Comparison of ENCODE assay signal across 14 cellular contexts in the genomic region with DNA sequence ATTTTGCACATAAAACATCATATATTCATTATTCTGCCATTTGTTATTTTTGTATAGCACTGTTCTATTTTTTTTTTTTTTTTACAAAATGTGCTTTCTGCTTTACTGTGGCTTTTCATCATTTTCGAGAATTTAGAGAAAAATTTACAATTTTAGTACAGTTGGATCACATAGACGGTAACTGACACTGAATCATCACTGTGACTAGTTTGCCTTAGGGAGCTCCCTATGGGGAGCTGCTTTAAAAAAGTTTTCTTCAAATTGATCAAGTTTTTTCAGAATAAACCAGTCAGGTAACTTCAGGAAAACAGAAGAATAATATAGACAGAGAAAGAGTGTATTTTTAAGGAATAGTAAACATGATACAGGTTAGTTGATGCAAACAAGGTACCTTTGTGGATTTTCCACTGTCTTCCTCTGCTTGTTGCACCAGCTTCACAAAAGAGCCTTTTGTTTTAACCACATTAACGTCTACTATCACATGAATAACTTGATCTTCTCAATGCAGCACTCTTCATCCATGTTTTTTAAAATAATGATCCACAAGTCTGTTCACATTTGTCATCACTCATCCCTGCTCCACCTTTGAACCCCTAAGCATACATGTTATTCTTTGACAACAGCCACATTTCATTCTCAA.
DNase-seq lines count a peak whose midpoint lies in the region; ATAC-seq, FAIRE-seq and TF ChIP-seq lines count a peak whose summit lies in the region.
"Had no signal": no experiment of that assay in that cellular context is flagged by ENCODE, and none has a peak within 500 bp of the region (broad histone marks: within the 10 kb centered on the region; RNA-seq: fewer than 3 reads in every experiment).

No MANE protein-coding gene starts in this region.

- TF ChIP-seq CTCF in HFFc6 (IDR thresholded peaks at IDR 0.05) (no peak), WTC11 (IDR thresholded peaks at IDR 0.05) (no peak), osteocyte (IDR thresholded peaks at IDR 0.05) (no peak), D721Med (IDR thresholded peaks at IDR 0.05; ENCODE audit: insufficient read depth, missing control alignments) (no peak)

- H3K9me3 Mint-ChIP-seq in HFFc6 (no peaks in the 10 kb centered on the region), WTC11 (no peaks in the 10 kb centered on the region), osteocyte (ENCODE audit: unreplicated experiment) (no peaks in the 10 kb centered on the region)
- H3K9me3 Mint-ChIP-seq: CD8-positive, alpha-beta memory T cell; H9 had no signal

- CTCF ChIA-PET in WTC11 (lab: Charles Lee), result interaction anchor here (0.7 kb wide), 1 partner anchor 366 kb away, joined by 5 read pairs; no protein-coding TSS in a partner anchor

- H3K27me3 Mint-ChIP-seq in HFFc6 (ENCODE audit: insufficient read depth) (no peaks in the 10 kb centered on the region), WTC11 (ENCODE audit: low read depth) (no peaks in the 10 kb centered on the region), osteocyte (ENCODE audit: unreplicated experiment) (no peaks in the 10 kb centered on the region)
- H3K27me3 Mint-ChIP-seq: CD8-positive, alpha-beta memory T cell had no signal

- H3K36me3 Mint-ChIP-seq in HFFc6 (ENCODE audit: low read depth) (no peaks in the 10 kb centered on the region; the same call in 1 of the 2 replicates), WTC11 (no peaks in the 10 kb centered on the region), osteocyte (ENCODE audit: unreplicated experiment) (peaks cover 11% of the 10 kb centered on the region)

- no peak for FAIRE-seq in D721Med (lab: Jason Lieb, UNC)
- FAIRE-seq: GM12891 had no signal

- DNase-seq in EH (ENCODE audit: low read depth) (peak; percentile 15), HFFc6 (no peak), WTC11 (ENCODE audit: low spot score) (no peak), osteocyte (ENCODE audit: extremely low spot score, unreplicated experiment) (no peak), D721Med (ENCODE audit: insufficient read length, low spot score) (no peak)
- DNase-seq: 8988T; AML-193; CD8-positive, alpha-beta memory T cell; DMS 273 treated with DMSO at 0.1 percent for 48 hours; GOT3; H9 had no signal

- ATAC-seq in WTC11, result no peak
- no peak for ATAC-seq in GM18868 (IDR thresholded peaks at IDR 0.05; ENCODE audit: unreplicated experiment)
- ATAC-seq in HG02981 (IDR thresholded peaks at IDR 0.05; ENCODE audit: unreplicated experiment), result no peak

- H3K4me3 Mint-ChIP-seq in HFFc6, result no peak overlapping the region
- H3K4me3 Mint-ChIP-seq in WTC11, result no peak overlapping the region
- no peak overlapping the region for H3K4me3 Mint-ChIP-seq in osteocyte (ENCODE audit: unreplicated experiment)
- H3K4me3 Mint-ChIP-seq: CD8-positive, alpha-beta memory T cell; H9 had no signal

- H3K4me1 Mint-ChIP-seq in HFFc6 (ENCODE audit: low read depth) (peaks cover 50% of the 10 kb centered on the region), WTC11 (peaks cover 22% of the 10 kb centered on the region), osteocyte (ENCODE audit: unreplicated experiment) (peaks cover 49% of the 10 kb centered on the region)
- H3K4me1 Mint-ChIP-seq: CD8-positive, alpha-beta memory T cell had no signal

- peak overlapping the region; percentile 38; the same call in 1 of the 2 replicates for H3K27ac Mint-ChIP-seq in HFFc6
- H3K27ac Mint-ChIP-seq in WTC11, result peak overlapping the region; percentile 19; the same call in 1 of the 2 replicates
- H3K27ac Mint-ChIP-seq in osteocyte (ENCODE audit: unreplicated experiment), result peak overlapping the region; percentile 24
- H3K27ac Mint-ChIP-seq: CD8-positive, alpha-beta memory T cell had no signal

- POLR2A ChIA-PET in WTC11 (lab: Charles Lee), result interaction anchor here (0.7 kb wide), 1 partner anchor 66 kb away, joined by 4 read pairs; no protein-coding TSS in a partner anchor

TF ChIP-seq in WTC11, 78 proteins besides CTCF, POLR2A, EP300 and RAD21:
- TF ChIP-seq NR3C1 (CRISPR knock-in tag; conservative IDR thresholded peaks at IDR 0.05; ENCODE audit: low read depth), result no peak
- TF ChIP-seq SOX15 (CRISPR knock-in tag; IDR thresholded peaks at IDR 0.05), result no peak
- TF ChIP-seq, protein P1, sequence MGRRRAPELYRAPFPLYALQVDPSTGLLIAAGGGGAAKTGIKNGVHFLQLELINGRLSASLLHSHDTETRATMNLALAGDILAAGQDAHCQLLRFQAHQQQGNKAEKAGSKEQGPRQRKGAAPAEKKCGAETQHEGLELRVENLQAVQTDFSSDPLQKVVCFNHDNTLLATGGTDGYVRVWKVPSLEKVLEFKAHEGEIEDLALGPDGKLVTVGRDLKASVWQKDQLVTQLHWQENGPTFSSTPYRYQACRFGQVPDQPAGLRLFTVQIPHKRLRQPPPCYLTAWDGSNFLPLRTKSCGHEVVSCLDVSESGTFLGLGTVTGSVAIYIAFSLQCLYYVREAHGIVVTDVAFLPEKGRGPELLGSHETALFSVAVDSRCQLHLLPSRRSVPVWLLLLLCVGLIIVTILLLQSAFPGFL (CRISPR knock-in tag; IDR thresholded peaks at IDR 0.05; ENCODE audit: borderline replicate concordance), result no peak
- TF ChIP-seq, protein P2, sequence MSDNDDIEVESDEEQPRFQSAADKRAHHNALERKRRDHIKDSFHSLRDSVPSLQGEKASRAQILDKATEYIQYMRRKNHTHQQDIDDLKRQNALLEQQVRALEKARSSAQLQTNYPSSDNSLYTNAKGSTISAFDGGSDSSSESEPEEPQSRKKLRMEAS (CRISPR knock-in tag; IDR thresholded peaks at IDR 0.05), result no peak
- no peak for TF ChIP-seq NR2C2 (CRISPR knock-in tag; IDR thresholded peaks at IDR 0.05)
- TF ChIP-seq, protein P3, sequence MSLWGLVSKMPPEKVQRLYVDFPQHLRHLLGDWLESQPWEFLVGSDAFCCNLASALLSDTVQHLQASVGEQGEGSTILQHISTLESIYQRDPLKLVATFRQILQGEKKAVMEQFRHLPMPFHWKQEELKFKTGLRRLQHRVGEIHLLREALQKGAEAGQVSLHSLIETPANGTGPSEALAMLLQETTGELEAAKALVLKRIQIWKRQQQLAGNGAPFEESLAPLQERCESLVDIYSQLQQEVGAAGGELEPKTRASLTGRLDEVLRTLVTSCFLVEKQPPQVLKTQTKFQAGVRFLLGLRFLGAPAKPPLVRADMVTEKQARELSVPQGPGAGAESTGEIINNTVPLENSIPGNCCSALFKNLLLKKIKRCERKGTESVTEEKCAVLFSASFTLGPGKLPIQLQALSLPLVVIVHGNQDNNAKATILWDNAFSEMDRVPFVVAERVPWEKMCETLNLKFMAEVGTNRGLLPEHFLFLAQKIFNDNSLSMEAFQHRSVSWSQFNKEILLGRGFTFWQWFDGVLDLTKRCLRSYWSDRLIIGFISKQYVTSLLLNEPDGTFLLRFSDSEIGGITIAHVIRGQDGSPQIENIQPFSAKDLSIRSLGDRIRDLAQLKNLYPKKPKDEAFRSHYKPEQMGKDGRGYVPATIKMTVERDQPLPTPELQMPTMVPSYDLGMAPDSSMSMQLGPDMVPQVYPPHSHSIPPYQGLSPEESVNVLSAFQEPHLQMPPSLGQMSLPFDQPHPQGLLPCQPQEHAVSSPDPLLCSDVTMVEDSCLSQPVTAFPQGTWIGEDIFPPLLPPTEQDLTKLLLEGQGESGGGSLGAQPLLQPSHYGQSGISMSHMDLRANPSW (CRISPR knock-in tag; conservative IDR thresholded peaks at IDR 0.05; ENCODE audit: low read depth), result no peak
- TF ChIP-seq, protein P4, sequence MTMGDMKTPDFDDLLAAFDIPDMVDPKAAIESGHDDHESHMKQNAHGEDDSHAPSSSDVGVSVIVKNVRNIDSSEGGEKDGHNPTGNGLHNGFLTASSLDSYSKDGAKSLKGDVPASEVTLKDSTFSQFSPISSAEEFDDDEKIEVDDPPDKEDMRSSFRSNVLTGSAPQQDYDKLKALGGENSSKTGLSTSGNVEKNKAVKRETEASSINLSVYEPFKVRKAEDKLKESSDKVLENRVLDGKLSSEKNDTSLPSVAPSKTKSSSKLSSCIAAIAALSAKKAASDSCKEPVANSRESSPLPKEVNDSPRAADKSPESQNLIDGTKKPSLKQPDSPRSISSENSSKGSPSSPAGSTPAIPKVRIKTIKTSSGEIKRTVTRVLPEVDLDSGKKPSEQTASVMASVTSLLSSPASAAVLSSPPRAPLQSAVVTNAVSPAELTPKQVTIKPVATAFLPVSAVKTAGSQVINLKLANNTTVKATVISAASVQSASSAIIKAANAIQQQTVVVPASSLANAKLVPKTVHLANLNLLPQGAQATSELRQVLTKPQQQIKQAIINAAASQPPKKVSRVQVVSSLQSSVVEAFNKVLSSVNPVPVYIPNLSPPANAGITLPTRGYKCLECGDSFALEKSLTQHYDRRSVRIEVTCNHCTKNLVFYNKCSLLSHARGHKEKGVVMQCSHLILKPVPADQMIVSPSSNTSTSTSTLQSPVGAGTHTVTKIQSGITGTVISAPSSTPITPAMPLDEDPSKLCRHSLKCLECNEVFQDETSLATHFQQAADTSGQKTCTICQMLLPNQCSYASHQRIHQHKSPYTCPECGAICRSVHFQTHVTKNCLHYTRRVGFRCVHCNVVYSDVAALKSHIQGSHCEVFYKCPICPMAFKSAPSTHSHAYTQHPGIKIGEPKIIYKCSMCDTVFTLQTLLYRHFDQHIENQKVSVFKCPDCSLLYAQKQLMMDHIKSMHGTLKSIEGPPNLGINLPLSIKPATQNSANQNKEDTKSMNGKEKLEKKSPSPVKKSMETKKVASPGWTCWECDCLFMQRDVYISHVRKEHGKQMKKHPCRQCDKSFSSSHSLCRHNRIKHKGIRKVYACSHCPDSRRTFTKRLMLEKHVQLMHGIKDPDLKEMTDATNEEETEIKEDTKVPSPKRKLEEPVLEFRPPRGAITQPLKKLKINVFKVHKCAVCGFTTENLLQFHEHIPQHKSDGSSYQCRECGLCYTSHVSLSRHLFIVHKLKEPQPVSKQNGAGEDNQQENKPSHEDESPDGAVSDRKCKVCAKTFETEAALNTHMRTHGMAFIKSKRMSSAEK (CRISPR knock-in tag; IDR thresholded peaks at IDR 0.05; ENCODE audit: borderline replicate concordance), result no peak
- no peak for TF ChIP-seq EMX1 (CRISPR knock-in tag; IDR thresholded peaks at IDR 0.05)
